Comparison of ENCODE assay signal across 1 cellular context in the genomic region with DNA sequence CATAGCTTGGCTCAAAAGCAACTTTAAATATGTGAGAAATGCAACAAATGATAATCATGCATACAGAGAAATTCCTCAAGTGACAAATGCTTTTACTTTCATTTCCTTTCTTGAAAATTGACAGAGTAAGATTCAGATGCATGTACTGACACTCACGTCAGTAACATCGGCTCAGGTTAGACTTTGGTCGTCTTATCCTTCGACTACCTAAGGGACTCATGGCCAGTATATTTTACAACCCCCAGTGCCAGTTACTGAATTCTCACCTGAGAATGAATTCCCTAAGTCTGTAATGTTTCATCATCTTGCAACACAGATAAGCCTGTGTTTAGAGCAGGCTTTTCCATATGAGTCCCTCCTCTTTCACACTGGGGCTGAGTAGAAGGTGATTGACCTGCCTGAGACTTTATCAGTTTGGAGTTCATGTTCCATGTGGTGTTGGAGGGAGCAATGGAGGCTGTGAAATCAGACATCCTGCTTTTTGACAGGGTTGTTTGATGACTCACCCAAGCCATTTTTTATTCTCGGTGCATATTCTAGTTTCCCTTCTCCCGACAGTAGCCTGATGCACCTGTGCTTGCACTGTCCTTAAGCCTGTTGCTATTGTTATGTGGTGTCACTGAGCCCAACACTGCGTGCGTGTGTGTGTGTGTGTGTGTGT.
TF ChIP-seq lines count a peak whose summit lies in the region.

No MANE protein-coding gene starts in this region.

TF ChIP-seq in K562, 482 proteins besides CTCF, POLR2A, EP300 and RAD21 (continued from another document):
- peak; percentile 62; the same call in 1 of the 2 replicates for TF ChIP-seq MYC (IDR thresholded peaks at IDR 0.05; ENCODE audit: low read depth, low read length)
- TF ChIP-seq MYC (CRISPR knock-in tag; IDR thresholded peaks at IDR 0.05; ENCODE audit: borderline replicate concordance, low read depth) = no peak
- TF ChIP-seq HLTF (IDR thresholded peaks at IDR 0.05) = 0 out of 2 replicates have a peak, but pooled peaks have one; percentile 20
- peak in 1 of 3 experiments; percentile 55 for TF ChIP-seq YY1 (IDR thresholded peaks at IDR 0.05; ENCODE audit: borderline replicate concordance in 1 of 3, control insufficient read depth in 1 of 3, extremely low read depth in 1 of 3, insufficient read depth in 3 of 3, insufficient read length in 1 of 3, insufficient replicate concordance in 2 of 3, low read depth in 1 of 3, low read length in 2 of 3)
- TF ChIP-seq, protein P1, sequence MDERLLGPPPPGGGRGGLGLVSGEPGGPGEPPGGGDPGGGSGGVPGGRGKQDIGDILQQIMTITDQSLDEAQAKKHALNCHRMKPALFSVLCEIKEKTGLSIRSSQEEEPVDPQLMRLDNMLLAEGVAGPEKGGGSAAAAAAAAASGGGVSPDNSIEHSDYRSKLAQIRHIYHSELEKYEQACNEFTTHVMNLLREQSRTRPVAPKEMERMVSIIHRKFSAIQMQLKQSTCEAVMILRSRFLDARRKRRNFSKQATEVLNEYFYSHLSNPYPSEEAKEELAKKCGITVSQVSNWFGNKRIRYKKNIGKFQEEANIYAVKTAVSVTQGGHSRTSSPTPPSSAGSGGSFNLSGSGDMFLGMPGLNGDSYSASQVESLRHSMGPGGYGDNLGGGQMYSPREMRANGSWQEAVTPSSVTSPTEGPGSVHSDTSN (CRISPR knock-in tag; IDR thresholded peaks at IDR 0.05; ENCODE audit: low read depth) = no peak
- TF ChIP-seq, protein P1 (tag; conservative IDR thresholded peaks at IDR 0.05; ENCODE audit: low read depth) = peak; percentile 48; the same call in 1 of the 2 replicates
- 0 out of 2 replicates have a peak, but pooled peaks have one; percentile 8 for TF ChIP-seq ZNF316 (IDR thresholded peaks at IDR 0.05)
- 0 out of 2 replicates have a peak, but pooled peaks have one; percentile 32 for TF ChIP-seq RNF2 (IDR thresholded peaks at IDR 0.05)
- TF ChIP-seq, protein P2, sequence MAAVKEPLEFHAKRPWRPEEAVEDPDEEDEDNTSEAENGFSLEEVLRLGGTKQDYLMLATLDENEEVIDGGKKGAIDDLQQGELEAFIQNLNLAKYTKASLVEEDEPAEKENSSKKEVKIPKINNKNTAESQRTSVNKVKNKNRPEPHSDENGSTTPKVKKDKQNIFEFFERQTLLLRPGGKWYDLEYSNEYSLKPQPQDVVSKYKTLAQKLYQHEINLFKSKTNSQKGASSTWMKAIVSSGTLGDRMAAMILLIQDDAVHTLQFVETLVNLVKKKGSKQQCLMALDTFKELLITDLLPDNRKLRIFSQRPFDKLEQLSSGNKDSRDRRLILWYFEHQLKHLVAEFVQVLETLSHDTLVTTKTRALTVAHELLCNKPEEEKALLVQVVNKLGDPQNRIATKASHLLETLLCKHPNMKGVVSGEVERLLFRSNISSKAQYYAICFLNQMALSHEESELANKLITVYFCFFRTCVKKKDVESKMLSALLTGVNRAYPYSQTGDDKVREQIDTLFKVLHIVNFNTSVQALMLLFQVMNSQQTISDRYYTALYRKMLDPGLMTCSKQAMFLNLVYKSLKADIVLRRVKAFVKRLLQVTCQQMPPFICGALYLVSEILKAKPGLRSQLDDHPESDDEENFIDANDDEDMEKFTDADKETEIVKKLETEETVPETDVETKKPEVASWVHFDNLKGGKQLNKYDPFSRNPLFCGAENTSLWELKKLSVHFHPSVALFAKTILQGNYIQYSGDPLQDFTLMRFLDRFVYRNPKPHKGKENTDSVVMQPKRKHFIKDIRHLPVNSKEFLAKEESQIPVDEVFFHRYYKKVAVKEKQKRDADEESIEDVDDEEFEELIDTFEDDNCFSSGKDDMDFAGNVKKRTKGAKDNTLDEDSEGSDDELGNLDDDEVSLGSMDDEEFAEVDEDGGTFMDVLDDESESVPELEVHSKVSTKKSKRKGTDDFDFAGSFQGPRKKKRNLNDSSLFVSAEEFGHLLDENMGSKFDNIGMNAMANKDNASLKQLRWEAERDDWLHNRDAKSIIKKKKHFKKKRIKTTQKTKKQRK (IDR thresholded peaks at IDR 0.05; ENCODE audit: borderline replicate concordance, low read depth, low read length) = no peak
